Comparison of ENCODE assay signal across 8 cellular contexts in genomic region chr19:14356280-14356641, GRCh38. TPM values are rescaled to one million over a fixed set of nuclear protein-coding genes. Genes with fewer than 3 reads are reported as not detected.
DNase-seq lines count a peak whose midpoint lies in the region; ATAC-seq, FAIRE-seq and TF ChIP-seq lines count a peak whose summit lies in the region.
"Not testable (repeated sequence)": the region's sequence is repeated elsewhere in the genome, so short reads cannot be mapped to it uniquely, and the experiment has no call there.

No MANE protein-coding gene starts in this region.

- H3K4me3 Mint-ChIP-seq in T-helper 17 cell = peak overlapping the region; percentile 85
- peak overlapping the region; percentile 8 for H3K4me3 Mint-ChIP-seq in activated T-cell treated with anti-CD3 and anti-CD28 coated beads, Interleukin-2, amount 50 U/mL, for 4 hours
- H3K4me3 Mint-ChIP-seq in natural killer cell treated with Interleukin-12 subunit alpha and Interleukin-12 subunit beta and Interleukin-15 and Interleukin-18, amount 100 ng/mL, for 72 hours = peak overlapping the region; percentile 85

- H3K9ac ChIP-seq in colonic mucosa (ENCODE audit: low read depth in 2 of 2, low read length in 2 of 2) = peak overlapping the region in 1 of 2 donors; percentile 50
- H3K9ac ChIP-seq in kidney (ENCODE audit: low read length in 2 of 2) = not testable (repeated sequence)

- ATAC-seq in T-helper 17 cell = not testable (repeated sequence)
- peak in 1 of 2 donors; percentile 6 for ATAC-seq in activated T-cell treated with anti-CD3 and anti-CD28 coated beads, Interleukin-2, amount 50 U/mL, for 4 hours
- peak; percentile 88 to 91 for ATAC-seq in natural killer cell treated with Interleukin-12 subunit alpha and Interleukin-12 subunit beta and Interleukin-15 and Interleukin-18, amount 100 ng/mL, for 72 hours

- 64% methylated on average over 8 of the region's 9 CpGs for WGBS in urinary bladder

- H3K9me3 ChIP-seq in T-helper 17 cell (ENCODE audit: control insufficient read depth, low read length, poor library complexity, severe bottlenecking); colonic mucosa; kidney (ENCODE audit: control insufficient read depth in 1 of 2, low read length in 2 of 2): not testable (repeated sequence)

- H3K27me3 Mint-ChIP-seq in T-helper 17 cell; activated T-cell treated with anti-CD3 and anti-CD28 coated beads, Interleukin-2, amount 50 U/mL, for 4 hours (ENCODE audit: low read depth); natural killer cell treated with Interleukin-12 subunit alpha and Interleukin-12 subunit beta and Interleukin-15 and Interleukin-18, amount 100 ng/mL, for 72 hours: not testable (repeated sequence)

- H3K27me3 ChIP-seq in colonic mucosa = not testable (repeated sequence)

- FAIRE-seq in kidney (lab: Jason Lieb, UNC) = not testable (repeated sequence)

- intact Hi-C loops in colonic mucosa (cut with DNase I); kidney (cut with DNase I): not testable (repeated sequence)

- H3K36me3 ChIP-seq in colonic mucosa; kidney (ENCODE audit: control insufficient read depth in 1 of 2, insufficient read depth in 2 of 2, low read length in 2 of 2); urinary bladder (ENCODE audit: insufficient read depth): not testable (repeated sequence)

- not testable (repeated sequence) for H3K36me3 Mint-ChIP-seq in T-helper 17 cell (ENCODE audit: low read depth); activated T-cell treated with anti-CD3 and anti-CD28 coated beads, Interleukin-2, amount 50 U/mL, for 4 hours (ENCODE audit: insufficient read depth); natural killer cell treated with Interleukin-12 subunit alpha and Interleukin-12 subunit beta and Interleukin-15 and Interleukin-18, amount 100 ng/mL, for 72 hours

- not testable (repeated sequence) for TF ChIP-seq CTCF in NB4 (IDR thresholded peaks at IDR 0.05; ENCODE audit: low read depth, low read length); colonic mucosa (IDR thresholded peaks at IDR 0.05); kidney (IDR thresholded peaks at IDR 0.05; ENCODE audit: borderline replicate concordance, extremely low read depth, insufficient read depth)

- H3K4me1 Mint-ChIP-seq in T-helper 17 cell = peaks cover 25% of the 10 kb centered on the region
- peaks cover 32% of the 10 kb centered on the region for H3K4me1 Mint-ChIP-seq in activated T-cell treated with anti-CD3 and anti-CD28 coated beads, Interleukin-2, amount 50 U/mL, for 4 hours (ENCODE audit: low read depth)
- H3K4me1 Mint-ChIP-seq in natural killer cell treated with Interleukin-12 subunit alpha and Interleukin-12 subunit beta and Interleukin-15 and Interleukin-18, amount 100 ng/mL, for 72 hours (ENCODE audit: low read depth in 2 of 2) = peaks cover 27 to 28% of the 10 kb centered on the region in 2 donors

- H3K9me3 Mint-ChIP-seq in activated T-cell treated with anti-CD3 and anti-CD28 coated beads, Interleukin-2, amount 50 U/mL, for 4 hours; natural killer cell treated with Interleukin-12 subunit alpha and Interleukin-12 subunit beta and Interleukin-15 and Interleukin-18, amount 100 ng/mL, for 72 hours: not testable (repeated sequence)

- not testable (repeated sequence) for TF ChIP-seq POLR2A in NB4 (IDR thresholded peaks at IDR 0.05; ENCODE audit: extremely low read depth, insufficient read length)

- peak overlapping the region; percentile 97 for H3K27ac Mint-ChIP-seq in T-helper 17 cell
- peak overlapping the region; percentile 96 for H3K27ac Mint-ChIP-seq in natural killer cell treated with Interleukin-12 subunit alpha and Interleukin-12 subunit beta and Interleukin-15 and Interleukin-18, amount 100 ng/mL, for 72 hours

- peak; percentile 83 for DNase-seq in GF-D8 (lab: John Stamatoyannopoulos, UW)
- DNase-seq in NB4 (ENCODE audit: low read depth) = peak; percentile 94
- not testable (repeated sequence) for DNase-seq in T-helper 17 cell; activated T-cell treated with anti-CD3 and anti-CD28 coated beads, Interleukin-2, amount 50 U/mL, for 4 hours; colonic mucosa
- DNase-seq in kidney = peak; percentile 88
- peak; percentile 87 for DNase-seq in natural killer cell treated with Interleukin-12 subunit alpha and Interleukin-12 subunit beta and Interleukin-15 and Interleukin-18, amount 100 ng/mL, for 72 hours (ENCODE audit: low spot score)

- H3K27ac ChIP-seq in colonic mucosa = peak overlapping the region; percentile 86
- not testable (repeated sequence) for H3K27ac ChIP-seq in kidney (ENCODE audit: low read depth in 2 of 2, low read length in 2 of 2)
- peak overlapping the region; percentile 2 for H3K27ac ChIP-seq in urinary bladder (ENCODE audit: low read depth)

- not testable (repeated sequence) for H3K4me1 ChIP-seq in colonic mucosa; kidney (ENCODE audit: control insufficient read depth in 1 of 2, insufficient read depth in 1 of 2, low read depth in 1 of 2, low read length in 2 of 2); urinary bladder (ENCODE audit: insufficient read depth)

- H3K4me3 ChIP-seq in NB4 (ENCODE audit: low read depth, low read length); colonic mucosa; kidney (ENCODE audit: low read length in 2 of 2); urinary bladder (ENCODE audit: low read depth, low read length): not testable (repeated sequence)

RNA-seq across cellular contexts. Expression of gene ADGRE5, which starts 25.0 kb away (rescaled TPM):
- total RNA-seq in T-helper 17 cell = 1,000 to 10,000 TPM; 1,097 to 1,799 TPM
- 100 to 1,000 TPM; 217 to 280 (median 218) TPM for total RNA-seq in activated T-cell treated with anti-CD3 and anti-CD28 coated beads, Interleukin-2, amount 50 U/mL, for 4 hours
- total RNA-seq in colonic mucosa = 100 to 1,000 TPM; 133 to 175 TPM
- total RNA-seq in kidney = 100 TPM
- 16.0 TPM for polyA plus RNA-seq in kidney (ENCODE audit: insufficient read depth, low read depth, low replicate concordance)
- 100 to 1,000 TPM; 348 to 798 TPM for total RNA-seq in natural killer cell treated with Interleukin-12 subunit alpha and Interleukin-12 subunit beta and Interleukin-15 and Interleukin-18, amount 100 ng/mL, for 72 hours
- total RNA-seq in urinary bladder = 12.5 TPM
- 46.1 TPM for polyA plus RNA-seq in urinary bladder

Comparison
In these comparisons a context has a peak if more than half of its experiments do, and no peak if none do; other contexts are left out.
1. H3K4me3 Mint-ChIP-seq: peak in every context shown above with its lines; median percentile 85 in T-helper 17 cell; 85 in natural killer cell treated with Interleukin-12 subunit alpha and Interleukin-12 subunit beta and Interleukin-15 and Interleukin-18, amount 100 ng/mL, for 72 hours; 8 in activated T-cell treated with anti-CD3 and anti-CD28 coated beads, Interleukin-2, amount 50 U/mL, for 4 hours.